8 cellular contexts compared by ENCODE assay signal in the genomic region with DNA sequence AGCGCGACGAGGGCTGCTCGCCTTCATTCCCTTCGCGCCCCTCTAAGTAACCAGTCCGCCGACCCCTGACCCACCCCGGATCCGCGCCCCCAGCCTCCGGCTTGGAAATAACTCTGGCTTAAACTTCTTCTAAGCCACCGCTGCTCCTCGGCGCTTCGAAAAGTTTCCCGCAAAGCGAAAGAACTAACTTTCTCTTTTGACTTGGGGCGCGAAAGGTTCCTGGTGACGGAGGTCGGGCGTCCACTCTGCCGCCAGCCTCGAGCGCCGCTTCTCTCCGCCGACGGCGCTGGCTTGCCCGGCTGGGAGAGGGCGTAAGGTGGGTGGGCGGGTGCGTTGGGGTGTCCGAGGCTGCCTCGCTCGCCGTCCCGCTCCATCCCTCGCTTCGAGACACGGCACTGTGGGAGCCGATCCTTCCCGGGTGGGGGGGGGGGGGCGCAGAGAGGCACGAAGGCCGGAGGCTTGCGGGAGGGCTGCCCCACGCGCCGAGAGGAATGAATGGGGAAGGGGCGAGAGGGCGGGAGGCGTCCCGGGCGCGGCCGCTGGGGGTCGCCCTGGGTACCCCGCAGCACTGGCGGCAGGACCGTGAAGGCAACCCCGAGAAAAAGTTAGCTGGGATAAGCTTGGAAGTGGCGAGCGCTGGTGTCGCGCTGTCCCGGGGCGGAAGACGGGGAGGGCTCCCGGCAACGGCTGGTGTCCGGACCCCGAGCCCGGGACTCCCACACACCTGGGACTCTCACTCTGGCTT. TPM values are rescaled to one million over a fixed set of nuclear protein-coding genes. Genes with fewer than 3 reads are reported as not detected.
DNase-seq lines count a peak whose midpoint lies in the region; ATAC-seq and TF ChIP-seq lines count a peak whose summit lies in the region.

No MANE protein-coding gene starts in this region.

- peak overlapping the region; percentile 97 for H3K27ac ChIP-seq in thoracic aorta

- no peaks in the 10 kb centered on the region for H3K9me3 ChIP-seq in thoracic aorta

- DNase-seq in NCI-H1436 (lab: John Stamatoyannopoulos, UW) (peak; percentile 51), NCI-H1436 treated with DMSO at 0.1 percent for 48 hours (lab: John Stamatoyannopoulos, UW) (no peak), NCI-H82 (lab: John Stamatoyannopoulos, UW) (peak; percentile 74), fibroblast of peridontal ligament (ENCODE audit: extremely low read depth) (peak; percentile 51), thoracic aorta (ENCODE audit: low spot score) (no peak)
- DNase-seq in activated T-helper 1 cell treated with anti-CD3 and anti-CD28 coated beads, Interleukin-12 subunit alpha, Interleukin-12 subunit beta, Interleukin-2, Interleukin-4 antibody, amounts not matched to agents 30 ng/mL and 10 ng/mL and 1 ng/mL, durations not matched to agents 14 hours and 24 hours and 36 hours (ENCODE audit: low spot score) = peak; percentile 67
- no peak for DNase-seq in natural killer cell treated with Interleukin-12 subunit alpha and Interleukin-12 subunit beta and Interleukin-15 and Interleukin-18, amount 100 ng/mL, for 72 hours (ENCODE audit: low spot score)

- peak overlapping the region; percentile 97 for H3K27ac Mint-ChIP-seq in activated T-helper 1 cell treated with anti-CD3 and anti-CD28 coated beads, Interleukin-12 subunit alpha, Interleukin-12 subunit beta, Interleukin-2, Interleukin-4 antibody, amounts not matched to agents 30 ng/mL and 10 ng/mL and 1 ng/mL, durations not matched to agents 14 hours and 24 hours and 36 hours
- peak overlapping the region; percentile 79 to 91 for H3K27ac Mint-ChIP-seq in natural killer cell treated with Interleukin-12 subunit alpha and Interleukin-12 subunit beta and Interleukin-15 and Interleukin-18, amount 100 ng/mL, for 72 hours

- intact Hi-C loops in activated T-helper 1 cell treated with anti-CD3 and anti-CD28 coated beads, Interleukin-12 subunit alpha, Interleukin-12 subunit beta, Interleukin-2, Interleukin-4 antibody, amounts not matched to agents 30 ng/mL and 10 ng/mL and 1 ng/mL, durations not matched to agents 14 hours and 24 hours and 36 hours (cut with micrococcal nuclease) = loop anchor here (1.0 to 10.0 kb wide), 12 partner anchors 13 to 324 kb away; a partner anchor contains a TSS

- H3K4me3 Mint-ChIP-seq in activated T-helper 1 cell treated with anti-CD3 and anti-CD28 coated beads, Interleukin-12 subunit alpha, Interleukin-12 subunit beta, Interleukin-2, Interleukin-4 antibody, amounts not matched to agents 30 ng/mL and 10 ng/mL and 1 ng/mL, durations not matched to agents 14 hours and 24 hours and 36 hours = peak overlapping the region; percentile 95
- H3K4me3 Mint-ChIP-seq in natural killer cell treated with Interleukin-12 subunit alpha and Interleukin-12 subunit beta and Interleukin-15 and Interleukin-18, amount 100 ng/mL, for 72 hours = peak overlapping the region; percentile 91

- H3K36me3 ChIP-seq in thoracic aorta = no peaks in the 10 kb centered on the region

- H3K4me1 Mint-ChIP-seq in activated T-helper 1 cell treated with anti-CD3 and anti-CD28 coated beads, Interleukin-12 subunit alpha, Interleukin-12 subunit beta, Interleukin-2, Interleukin-4 antibody, amounts not matched to agents 30 ng/mL and 10 ng/mL and 1 ng/mL, durations not matched to agents 14 hours and 24 hours and 36 hours (ENCODE audit: low read depth) = peaks cover 71% of the 10 kb centered on the region
- peaks cover 26 to 30% of the 10 kb centered on the region in 2 donors for H3K4me1 Mint-ChIP-seq in natural killer cell treated with Interleukin-12 subunit alpha and Interleukin-12 subunit beta and Interleukin-15 and Interleukin-18, amount 100 ng/mL, for 72 hours (ENCODE audit: low read depth in 2 of 2)

- peaks cover 15 to 63% of the 10 kb centered on the region in 2 donors for H3K4me1 ChIP-seq in thoracic aorta (ENCODE audit: control insufficient read depth in 1 of 2, low read depth in 2 of 2)

- peak overlapping the region; percentile 91 for H3K4me3 ChIP-seq in thoracic aorta

- H3K9me3 Mint-ChIP-seq in activated T-helper 1 cell treated with anti-CD3 and anti-CD28 coated beads, Interleukin-12 subunit alpha, Interleukin-12 subunit beta, Interleukin-2, Interleukin-4 antibody, amounts not matched to agents 30 ng/mL and 10 ng/mL and 1 ng/mL, durations not matched to agents 14 hours and 24 hours and 36 hours = no peaks in the 10 kb centered on the region
- no peaks in the 10 kb centered on the region for H3K9me3 Mint-ChIP-seq in natural killer cell treated with Interleukin-12 subunit alpha and Interleukin-12 subunit beta and Interleukin-15 and Interleukin-18, amount 100 ng/mL, for 72 hours

- H3K27me3 ChIP-seq in thoracic aorta (replicated peaks; ENCODE audit: insufficient read depth) = no peaks in the 10 kb centered on the region

- peak; percentile 54 for TF ChIP-seq CTCF in thoracic aorta (IDR thresholded peaks at IDR 0.05)

- peaks cover 20% of the 10 kb centered on the region for H3K36me3 Mint-ChIP-seq in activated T-helper 1 cell treated with anti-CD3 and anti-CD28 coated beads, Interleukin-12 subunit alpha, Interleukin-12 subunit beta, Interleukin-2, Interleukin-4 antibody, amounts not matched to agents 30 ng/mL and 10 ng/mL and 1 ng/mL, durations not matched to agents 14 hours and 24 hours and 36 hours (ENCODE audit: low read depth)
- H3K36me3 Mint-ChIP-seq in natural killer cell treated with Interleukin-12 subunit alpha and Interleukin-12 subunit beta and Interleukin-15 and Interleukin-18, amount 100 ng/mL, for 72 hours = peaks cover 9% of the 10 kb centered on the region

- peaks cover 29% of the 10 kb centered on the region for H3K27me3 Mint-ChIP-seq in activated T-helper 1 cell treated with anti-CD3 and anti-CD28 coated beads, Interleukin-12 subunit alpha, Interleukin-12 subunit beta, Interleukin-2, Interleukin-4 antibody, amounts not matched to agents 30 ng/mL and 10 ng/mL and 1 ng/mL, durations not matched to agents 14 hours and 24 hours and 36 hours (ENCODE audit: insufficient read depth)
- H3K27me3 Mint-ChIP-seq in natural killer cell treated with Interleukin-12 subunit alpha and Interleukin-12 subunit beta and Interleukin-15 and Interleukin-18, amount 100 ng/mL, for 72 hours = peaks cover 40 to 64% of the 10 kb centered on the region in 2 donors

- ATAC-seq in HG02870 (IDR thresholded peaks at IDR 0.05; ENCODE audit: unreplicated experiment) (peak; percentile 20), thoracic aorta (ENCODE audit: insufficient number of reproducible peaks, low FRiP score, low read depth) (no peak)
- ATAC-seq in natural killer cell treated with Interleukin-12 subunit alpha and Interleukin-12 subunit beta and Interleukin-15 and Interleukin-18, amount 100 ng/mL, for 72 hours = peak; percentile 57 to 61

RNA-seq across cellular contexts. Expression of a gene that starts 0.6 kb away (rescaled TPM):
- 23.0 and 23.3 TPM in 2 replicates for total RNA-seq in activated T-helper 1 cell treated with anti-CD3 and anti-CD28 coated beads, Interleukin-12 subunit alpha, Interleukin-12 subunit beta, Interleukin-2, Interleukin-4 antibody, amounts not matched to agents 30 ng/mL and 10 ng/mL and 1 ng/mL, durations not matched to agents 14 hours and 24 hours and 36 hours
- total RNA-seq in natural killer cell treated with Interleukin-12 subunit alpha and Interleukin-12 subunit beta and Interleukin-15 and Interleukin-18, amount 100 ng/mL, for 72 hours = 10 to 100 TPM; 15.4 to 16.9 TPM
- total RNA-seq in thoracic aorta = 100 to 1,000 TPM in 1 of 2 donors, 10 to 100 TPM in 1; 10.7 to 160 TPM

Comparison
In these comparisons a context has a peak if more than half of its experiments do, and no peak if none do; other contexts are left out.
1. DNase-seq: peak in NCI-H1436 (single experiment), NCI-H82 (single experiment), activated T-helper 1 cell treated with anti-CD3 and anti-CD28 coated beads, Interleukin-12 subunit alpha, Interleukin-12 subunit beta, Interleukin-2, Interleukin-4 antibody, amounts not matched to agents 30 ng/mL and 10 ng/mL and 1 ng/mL, durations not matched to agents 14 hours and 24 hours and 36 hours (single experiment) and fibroblast of peridontal ligament (single experiment); none in NCI-H1436 treated with DMSO at 0.1 percent for 48 hours (single experiment), natural killer cell treated with Interleukin-12 subunit alpha and Interleukin-12 subunit beta and Interleukin-15 and Interleukin-18, amount 100 ng/mL, for 72 hours (single experiment) and thoracic aorta (single experiment).